Comparison of ENCODE assay signal across 1 cellular context in genomic region chr14:68982581-68982980, GRCh38.
TF ChIP-seq lines count a peak whose summit lies in the region.

No MANE protein-coding gene starts in this region.

TF ChIP-seq in GM23338, 12 proteins besides CTCF, POLR2A, EP300 and RAD21 (continued from another document):
- TF ChIP-seq REST (IDR thresholded peaks at IDR 0.05; ENCODE audit: unreplicated experiment): no peak
- TF ChIP-seq ZNF462 (CRISPR knock-in tag; IDR thresholded peaks at IDR 0.05): no peak
- TF ChIP-seq CREB1 (CRISPR knock-in tag; IDR thresholded peaks at IDR 0.05; ENCODE audit: low read depth): no peak
- TF ChIP-seq JUNB (IDR thresholded peaks at IDR 0.05; ENCODE audit: unreplicated experiment): no peak
